In genomic region chr18:46899274-46899948, GRCh38 we compare ENCODE assay signal across 14 cellular contexts. TPM values are rescaled to one million over a fixed set of nuclear protein-coding genes. Genes with fewer than 3 reads are reported as not detected.
DNase-seq lines count a peak whose midpoint lies in the region; ATAC-seq and TF ChIP-seq lines count a peak whose summit lies in the region.
"Had no signal": no experiment of that assay in that cellular context is flagged by ENCODE, and none has a peak within 500 bp of the region (broad histone marks: within the 10 kb centered on the region; RNA-seq: fewer than 3 reads in every experiment).

No MANE protein-coding gene starts in this region.

- no peak overlapping the region for H2AFZ ChIP-seq in OCI-LY3 (ENCODE audit: low read depth, low read length)

- peak overlapping the region; percentile 50 for H3K4me2 ChIP-seq in OCI-LY3 (ENCODE audit: low read length)
- H3K4me2 ChIP-seq: A549 had no signal

- no peak for DNase-seq in activated T-cell treated with anti-CD3 and anti-CD28 coated beads, Interleukin-2, amount 50 U/mL, for 72 hours
- DNase-seq in activated T-cell treated with anti-CD3 and anti-CD28 coated beads, Interleukin-2, amount 50 U/mL, for 4 hours = no peak
- DNase-seq in stimulated activated effector memory CD8-positive, alpha-beta T cell treated with anti-CD3 and anti-CD28 coated beads, Interleukin-12 subunit alpha, Interleukin-12 subunit beta, amount 100 ng/mL, for 72 hours (ENCODE audit: low spot score in 2 of 2) = peak in 1 of 2 donors; percentile 51
- no peak for DNase-seq in NCI-H187 treated with DMSO at 0.1 percent for 48 hours (lab: John Stamatoyannopoulos, UW)
- DNase-seq in SHP77 treated with DMSO at 0.1 percent for 48 hours (lab: John Stamatoyannopoulos, UW) = no peak
- DNase-seq: activated CD8-positive, alpha-beta memory T cell treated with anti-CD3 and anti-CD28 coated beads, Interleukin-2, amount 50 U/mL, for 48 hours; GDM1; heart left ventricle; NCI-H2029 treated with DMSO at 0.1 percent for 48 hours; stimulated activated CD4-positive, alpha-beta T cell treated with anti-CD3 and anti-CD28 coated beads, Interleukin-2, amount 100 ng/mL, for 24 hours had no signal

- no peak overlapping the region for H3K9ac ChIP-seq in OCI-LY3 (ENCODE audit: low read length)

- peak overlapping the region; percentile 68 for H3K27ac Mint-ChIP-seq in activated T-cell treated with anti-CD3 and anti-CD28 coated beads, Interleukin-2, amount 50 U/mL, for 72 hours
- no peak overlapping the region for H3K27ac Mint-ChIP-seq in stimulated activated effector memory CD8-positive, alpha-beta T cell treated with anti-CD3 and anti-CD28 coated beads, Interleukin-12 subunit alpha, Interleukin-12 subunit beta, amount 100 ng/mL, for 72 hours

- peaks cover 9% of the 10 kb centered on the region for H3K4me1 Mint-ChIP-seq in activated T-cell treated with anti-CD3 and anti-CD28 coated beads, Interleukin-2, amount 50 U/mL, for 72 hours (ENCODE audit: low read depth)
- H3K4me1 Mint-ChIP-seq in activated T-cell treated with anti-CD3 and anti-CD28 coated beads, Interleukin-2, amount 50 U/mL, for 4 hours (ENCODE audit: low read depth) = peaks cover 11% of the 10 kb centered on the region
- H3K4me1 Mint-ChIP-seq in stimulated activated effector memory CD8-positive, alpha-beta T cell treated with anti-CD3 and anti-CD28 coated beads, Interleukin-12 subunit alpha, Interleukin-12 subunit beta, amount 100 ng/mL, for 72 hours = peaks cover 6% of the 10 kb centered on the region

- peaks cover 31% of the 10 kb centered on the region for H3K36me3 ChIP-seq in OCI-LY3 (replicated peaks; ENCODE audit: low read depth, low read length)

- H3K27ac ChIP-seq in OCI-LY3 (ENCODE audit: low read length) = no peak overlapping the region
- H3K27ac ChIP-seq: A549, heart left ventricle had no signal

- H4K20me1 ChIP-seq in OCI-LY3 (ENCODE audit: insufficient read depth, low read length) = peaks cover 42% of the 10 kb centered on the region

- H3K4me3 ChIP-seq in OCI-LY3 (ENCODE audit: low read length) = 0 out of 2 replicates have a peak overlapping the region, but pooled peaks have one; percentile 2
- H3K4me3 ChIP-seq: A549, heart left ventricle had no signal

- peaks cover 10% of the 10 kb centered on the region for H3K4me1 ChIP-seq in OCI-LY3 (ENCODE audit: low read length)
- H3K4me1 ChIP-seq: A549 had no signal

- peak overlapping the region in 1 of 2 donors; percentile 44 for H3K4me3 Mint-ChIP-seq in activated T-cell treated with anti-CD3 and anti-CD28 coated beads, Interleukin-2, amount 50 U/mL, for 72 hours
- no peak overlapping the region for H3K4me3 Mint-ChIP-seq in activated T-cell treated with anti-CD3 and anti-CD28 coated beads, Interleukin-2, amount 50 U/mL, for 4 hours
- H3K4me3 Mint-ChIP-seq in stimulated activated effector memory CD8-positive, alpha-beta T cell treated with anti-CD3 and anti-CD28 coated beads, Interleukin-12 subunit alpha, Interleukin-12 subunit beta, amount 100 ng/mL, for 72 hours = no peak overlapping the region

- H3K27me3 Mint-ChIP-seq in activated T-cell treated with anti-CD3 and anti-CD28 coated beads, Interleukin-2, amount 50 U/mL, for 72 hours (ENCODE audit: low read depth) = no peaks in the 10 kb centered on the region
- no peaks in the 10 kb centered on the region for H3K27me3 Mint-ChIP-seq in activated T-cell treated with anti-CD3 and anti-CD28 coated beads, Interleukin-2, amount 50 U/mL, for 4 hours (ENCODE audit: low read depth)

- peak in 1 of 2 donors; percentile 80 for ATAC-seq in activated T-cell treated with anti-CD3 and anti-CD28 coated beads, Interleukin-2, amount 50 U/mL, for 72 hours (replicated peaks in 1 of 2)
- ATAC-seq in activated T-cell treated with anti-CD3 and anti-CD28 coated beads, Interleukin-2, amount 50 U/mL, for 4 hours = no peak
- ATAC-seq in HG02852 (IDR thresholded peaks at IDR 0.05; ENCODE audit: unreplicated experiment) = peak; percentile 97
- ATAC-seq in stimulated activated effector memory CD8-positive, alpha-beta T cell treated with anti-CD3 and anti-CD28 coated beads, Interleukin-12 subunit alpha, Interleukin-12 subunit beta, amount 100 ng/mL, for 72 hours = peak; percentile 72
- ATAC-seq in HG03439 (IDR thresholded peaks at IDR 0.05; ENCODE audit: unreplicated experiment) = no peak
- ATAC-seq: A549, heart left ventricle had no signal

- H3K79me2 ChIP-seq in OCI-LY3 (ENCODE audit: low read length) = peaks cover 96% of the 10 kb centered on the region

- no peaks in the 10 kb centered on the region for H3K9me3 Mint-ChIP-seq in activated T-cell treated with anti-CD3 and anti-CD28 coated beads, Interleukin-2, amount 50 U/mL, for 72 hours
- no peaks in the 10 kb centered on the region for H3K9me3 Mint-ChIP-seq in activated T-cell treated with anti-CD3 and anti-CD28 coated beads, Interleukin-2, amount 50 U/mL, for 4 hours
- no peaks in the 10 kb centered on the region for H3K9me3 Mint-ChIP-seq in stimulated activated effector memory CD8-positive, alpha-beta T cell treated with anti-CD3 and anti-CD28 coated beads, Interleukin-12 subunit alpha, Interleukin-12 subunit beta, amount 100 ng/mL, for 72 hours

- peaks cover 0 to 13% of the 10 kb centered on the region in 2 donors for H3K36me3 Mint-ChIP-seq in activated T-cell treated with anti-CD3 and anti-CD28 coated beads, Interleukin-2, amount 50 U/mL, for 72 hours (ENCODE audit: insufficient read depth in 2 of 2)
- H3K36me3 Mint-ChIP-seq in activated T-cell treated with anti-CD3 and anti-CD28 coated beads, Interleukin-2, amount 50 U/mL, for 4 hours (ENCODE audit: insufficient read depth) = peaks cover 23% of the 10 kb centered on the region
- H3K36me3 Mint-ChIP-seq in stimulated activated effector memory CD8-positive, alpha-beta T cell treated with anti-CD3 and anti-CD28 coated beads, Interleukin-12 subunit alpha, Interleukin-12 subunit beta, amount 100 ng/mL, for 72 hours = peaks cover 18% of the 10 kb centered on the region

- no peaks in the 10 kb centered on the region for H3K9me3 ChIP-seq in OCI-LY3 (ENCODE audit: insufficient read depth, low read length)
- H3K9me3 ChIP-seq: A549, heart left ventricle had no signal

- TF ChIP-seq CTCF in OCI-LY3 (IDR thresholded peaks at IDR 0.05; ENCODE audit: low read depth, low read length) = no peak

- H3K27me3 ChIP-seq in OCI-LY3 (ENCODE audit: low read depth, low read length) = no peaks in the 10 kb centered on the region
- H3K27me3 ChIP-seq: heart left ventricle had no signal

RNA-seq across cellular contexts. Expression of gene PIAS2, which starts 17.9 kb away (rescaled TPM):
- total RNA-seq in activated T-cell treated with anti-CD3 and anti-CD28 coated beads, Interleukin-2, amount 50 U/mL, for 72 hours = 10 to 100 TPM; 20.9 to 23.4 TPM
- 10 to 100 TPM; 20.1 to 22.6 (median 21.0) TPM for total RNA-seq in activated T-cell treated with anti-CD3 and anti-CD28 coated beads, Interleukin-2, amount 50 U/mL, for 4 hours

RNA-seq across cellular contexts. Expression of gene KATNAL2, which starts 18.0 kb away (rescaled TPM):
- 1 to 10 TPM; 1.2 to 1.7 TPM for total RNA-seq in activated T-cell treated with anti-CD3 and anti-CD28 coated beads, Interleukin-2, amount 50 U/mL, for 72 hours
- total RNA-seq in activated T-cell treated with anti-CD3 and anti-CD28 coated beads, Interleukin-2, amount 50 U/mL, for 4 hours = 1 to 10 TPM in 1 of 3 donors, under 1 TPM in 2; 0.54 to 1.0 (median 0.61) TPM

Comparison
In these comparisons a context has a peak if more than half of its experiments do, and no peak if none do; other contexts are left out.
1. ATAC-seq: peak in HG02852 (single experiment) and stimulated activated effector memory CD8-positive, alpha-beta T cell treated with anti-CD3 and anti-CD28 coated beads, Interleukin-12 subunit alpha, Interleukin-12 subunit beta, amount 100 ng/mL, for 72 hours (single experiment); none in activated T-cell treated with anti-CD3 and anti-CD28 coated beads, Interleukin-2, amount 50 U/mL, for 4 hours (0 of 2) and HG03439 (single experiment).